Comparison of ENCODE assay signal across 26 cellular contexts in the genomic region with DNA sequence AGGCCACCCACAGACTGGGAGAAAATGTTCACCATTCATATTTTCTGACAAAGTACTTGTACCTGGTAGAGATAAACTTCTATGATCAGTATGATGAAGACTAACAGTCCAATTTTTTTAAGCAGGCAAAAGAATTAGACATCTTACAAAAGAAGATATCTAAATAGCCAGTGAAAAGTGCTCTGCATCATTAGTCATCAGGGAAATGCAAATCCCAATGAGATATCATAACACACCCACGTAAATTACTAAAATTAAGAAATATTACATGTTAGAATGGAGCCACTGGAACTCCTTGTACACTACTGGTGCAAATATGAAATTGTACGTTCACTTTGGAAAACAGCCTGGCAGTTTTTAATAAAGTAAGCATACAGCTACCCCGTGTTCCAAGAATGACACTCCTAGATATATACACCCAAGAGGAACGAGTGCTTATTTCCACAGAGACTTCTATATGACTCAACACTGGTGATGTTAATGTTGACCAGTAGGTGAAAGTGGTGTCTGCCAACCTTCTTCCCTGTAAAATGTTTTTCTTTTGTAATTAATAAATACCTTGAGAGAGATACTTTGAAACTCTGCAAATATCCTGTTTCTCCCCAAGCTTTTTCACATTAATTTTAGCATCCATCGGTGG.
"Had no signal": no experiment of that assay in that cellular context is flagged by ENCODE, and none has a peak within 500 bp of the region (broad histone marks: within the 10 kb centered on the region; RNA-seq: fewer than 3 reads in every experiment).

No MANE protein-coding gene starts in this region.

- H3K36me3 Mint-ChIP-seq: natural killer cell had no signal

- ATAC-seq: foreskin keratinocyte; left cardiac atrium; lower lobe of right lung; natural killer cell; psoas muscle; right cardiac atrium; stimulated activated naive CD8-positive, alpha-beta T cell treated with anti-CD3 and anti-CD28 coated beads, Interleukin-15, amount 100 ng/mL, for 72 hours had no signal

- H3K27ac ChIP-seq: brain microvascular endothelial cell, foreskin keratinocyte, hepatocyte, lower lobe of right lung, ovary, psoas muscle, skin epidermis, suprapubic skin, transverse colon, vagina had no signal

- H3K4me1 Mint-ChIP-seq: natural killer cell had no signal

- H3K27me3 Mint-ChIP-seq: stimulated activated naive CD8-positive, alpha-beta T cell treated with anti-CD3 and anti-CD28 coated beads, Interleukin-15, amount 100 ng/mL, for 72 hours had no signal

- DNase-seq: activated CD4-positive, alpha-beta memory T cell treated with anti-CD3 and anti-CD28 coated beads, Interleukin-2, amount 10 ng/mL, durations not matched to agents 7 days and 5 days; activated CD4-positive, alpha-beta T cell treated with anti-CD3 and anti-CD28 coated beads for 48 hours; activated CD4-positive, CD25-positive, alpha-beta regulatory T cell; activated naive CD4-positive, alpha-beta T cell treated with Interleukin-2 at 50 U/mL for 16 hours; activated naive CD8-positive, alpha-beta T cell treated with anti-CD3 and anti-CD28 coated beads, Interleukin-2, amount 10 ng/mL, durations not matched to agents 7 days and 5 days; activated T-cell treated with anti-CD3 and anti-CD28 coated beads, Interleukin-2, amount 50 U/mL, for 1 hour; brain microvascular endothelial cell; cerebellar nuclear complex; cortex of kidney; foreskin keratinocyte; left cardiac atrium; lower lobe of right lung; natural killer cell; ovary; psoas muscle; right cardiac atrium; stimulated activated CD4-positive, alpha-beta T cell treated with anti-CD3 and anti-CD28 coated beads, Interleukin-15, amount 100 ng/mL, for 24 hours; stimulated activated CD4-positive, alpha-beta T cell treated with anti-CD3 and anti-CD28 coated beads, Interleukin-2, amount 100 ng/mL, for 48 hours; stimulated activated naive CD8-positive, alpha-beta T cell treated with anti-CD3 and anti-CD28 coated beads, Interleukin-15, amount 100 ng/mL, for 72 hours; T-helper 9 cell; transverse colon had no signal

- H3K9me3 Mint-ChIP-seq: activated T-helper 2 cell treated with anti-CD3 and anti-CD28 coated beads, Interferon-gamma antibody, Interleukin-2, Interleukin-4, amounts not matched to agents 10 μg/mL and 5 μg/mL and 100 μg/mL, durations not matched to agents 14 hours and 24 hours and 36 hours; natural killer cell had no signal

- H3K27me3 ChIP-seq: brain microvascular endothelial cell, foreskin keratinocyte, hepatocyte, ovary, suprapubic skin, transverse colon, vagina had no signal

- H3K9me3 ChIP-seq: ovary, psoas muscle, suprapubic skin, transverse colon, vagina had no signal

- H3K27ac Mint-ChIP-seq: activated CD4-positive, alpha-beta memory T cell treated with anti-CD3 and anti-CD28 coated beads, Interleukin-2, amount 10 ng/mL, durations not matched to agents 7 days and 5 days; activated naive CD8-positive, alpha-beta T cell treated with anti-CD3 and anti-CD28 coated beads, Interleukin-2, amount 10 ng/mL, durations not matched to agents 7 days and 5 days; activated T-helper 2 cell treated with anti-CD3 and anti-CD28 coated beads, Interferon-gamma antibody, Interleukin-2, Interleukin-4, amounts not matched to agents 10 μg/mL and 5 μg/mL and 100 μg/mL, durations not matched to agents 14 hours and 24 hours and 36 hours; natural killer cell; stimulated activated naive CD8-positive, alpha-beta T cell treated with anti-CD3 and anti-CD28 coated beads, Interleukin-15, amount 100 ng/mL, for 72 hours had no signal

- H3K36me3 ChIP-seq: lower lobe of right lung, ovary, suprapubic skin, transverse colon, vagina had no signal

- H3K4me3 Mint-ChIP-seq: activated CD4-positive, alpha-beta memory T cell treated with anti-CD3 and anti-CD28 coated beads, Interleukin-2, amount 10 ng/mL, durations not matched to agents 7 days and 5 days; activated naive CD8-positive, alpha-beta T cell treated with anti-CD3 and anti-CD28 coated beads, Interleukin-2, amount 10 ng/mL, durations not matched to agents 7 days and 5 days; natural killer cell; stimulated activated naive CD8-positive, alpha-beta T cell treated with anti-CD3 and anti-CD28 coated beads, Interleukin-15, amount 100 ng/mL, for 72 hours had no signal

- H3K4me3 ChIP-seq: hepatocyte, lower lobe of right lung, ovary, psoas muscle, skin epidermis, suprapubic skin, transverse colon, vagina had no signal
